In the genomic region with DNA sequence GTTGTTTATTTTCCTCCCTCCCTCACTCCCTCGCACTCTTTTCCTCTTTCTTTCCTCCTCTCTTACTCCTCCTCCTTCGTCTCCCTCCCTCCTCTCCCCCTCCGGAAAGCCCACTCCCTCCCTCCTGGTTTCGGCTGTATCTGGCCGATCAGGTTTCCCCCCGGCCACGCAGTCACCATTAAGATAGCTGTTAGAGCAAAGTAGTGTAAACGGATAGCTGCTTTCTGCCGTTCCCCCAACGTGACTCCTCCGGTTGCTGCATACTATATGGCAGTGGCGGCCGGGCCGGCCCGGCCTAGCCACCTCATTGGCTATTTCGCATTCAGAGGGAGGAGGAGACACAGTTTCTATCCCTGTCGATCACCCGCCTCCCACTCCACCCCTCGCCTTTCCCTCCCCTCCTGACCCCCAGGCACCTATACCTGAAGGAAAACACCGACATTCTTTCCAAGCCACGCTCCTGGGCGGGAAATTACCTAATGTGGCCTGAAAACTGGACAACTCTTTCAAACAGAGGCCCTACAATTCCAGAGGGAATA, we compare ENCODE assay signal across 8 cellular contexts. TPM values are rescaled to one million over a fixed set of nuclear protein-coding genes. Genes with fewer than 3 reads are reported as not detected.
DNase-seq lines count a peak whose midpoint lies in the region; ATAC-seq and TF ChIP-seq lines count a peak whose summit lies in the region.

Gene SIX4 (minus strand): TSS at position 272 of the 539 bp plus-strand sequence. CDS start 277 bp downstream, outside the sequence.

- H3K27me3 Mint-ChIP-seq in type B pancreatic cell = peaks cover 4% of the 10 kb centered on the region

- peak; percentile 54 for ATAC-seq in HG03095 (IDR thresholded peaks at IDR 0.05; ENCODE audit: unreplicated experiment)

- peak; percentile 18 for DNase-seq in activated naive CD4-positive, alpha-beta T cell treated with Interleukin-2 at 50 U/mL for 16 hours
- DNase-seq in activated naive CD4-positive, alpha-beta T cell (lab: John Stamatoyannopoulos, UW) = no peak
- DNase-seq in NCI-H2171 (lab: John Stamatoyannopoulos, UW) (peak; percentile 86), type B pancreatic cell (ENCODE audit: extremely low spot score, unreplicated experiment) (peak; percentile 78)
- peak; percentile 6 for DNase-seq in activated CD4-positive, alpha-beta T cell treated with anti-CD3 and anti-CD28 coated beads, Interleukin-2, amount 50 U/mL, for 1 hour

- WGBS in esophagus, 2 donors = 4 to 6% methylated on average over 22 of the region's 22 CpGs

- peaks cover 3% of the 10 kb centered on the region for H3K36me3 Mint-ChIP-seq in type B pancreatic cell

- no peaks in the 10 kb centered on the region for H3K36me3 ChIP-seq in esophagus (ENCODE audit: control insufficient read depth in 2 of 2, insufficient read depth in 2 of 2, low read length in 1 of 2)

- H3K9me3 ChIP-seq in esophagus (ENCODE audit: control insufficient read depth in 2 of 2, insufficient read depth in 1 of 2, low read depth in 1 of 2, low read length in 1 of 2) (no peaks in the 10 kb centered on the region), mononuclear cell (ENCODE audit: low read depth, low read length) (no peaks in the 10 kb centered on the region)

- H3K27me3 ChIP-seq in esophagus (ENCODE audit: control insufficient read depth in 1 of 2, insufficient read depth in 2 of 2, low read length in 2 of 2) = no peaks in the 10 kb centered on the region
- peaks cover 88% of the 10 kb centered on the region for H3K27me3 ChIP-seq in mononuclear cell (ENCODE audit: insufficient read depth, low read length)

- H3K4me1 ChIP-seq in esophagus (ENCODE audit: control insufficient read depth in 2 of 2, insufficient read depth in 2 of 2, low read length in 1 of 2) = peaks cover 0 to 3% of the 10 kb centered on the region in 2 donors
- peaks cover 27% of the 10 kb centered on the region for H3K4me1 ChIP-seq in mononuclear cell (ENCODE audit: insufficient read depth, low read length)

- TF ChIP-seq CTCF in type B pancreatic cell (conservative IDR thresholded peaks at IDR 0.05) = no peak

- peaks cover 23% of the 10 kb centered on the region for H3K4me1 Mint-ChIP-seq in type B pancreatic cell (ENCODE audit: unreplicated experiment)

- H3K27ac Mint-ChIP-seq in type B pancreatic cell = peak within 1 kb of the TSS; percentile 98

- H3K27ac ChIP-seq in esophagus (ENCODE audit: low read depth in 2 of 2, low read length in 1 of 2) = no peak within 1 kb of the TSS

- H3K4me3 ChIP-seq in esophagus (ENCODE audit: low read depth in 1 of 2, low read length in 2 of 2) (peak within 1 kb of the TSS; percentile 55 to 65), mononuclear cell (ENCODE audit: low read length) (peak within 1 kb of the TSS; percentile 24)

- no peaks in the 10 kb centered on the region for H3K9me3 Mint-ChIP-seq in type B pancreatic cell

- peak within 1 kb of the TSS; percentile 100 for H3K4me3 Mint-ChIP-seq in type B pancreatic cell

RNA-seq across cellular contexts. Expression of gene SIX4, which starts in this region (rescaled TPM):
- polyA plus RNA-seq in esophagus = under 1 TPM; 0.04 to 0.07 TPM
- total RNA-seq in mononuclear cell = 0.10 TPM
- total RNA-seq in type B pancreatic cell (ENCODE audit: low replicate concordance) = 18.2 and 26.0 TPM in 2 replicates

Comparison
In these comparisons a context has a peak if more than half of its experiments do, and no peak if none do; other contexts are left out.
1. RNA of gene SIX4 (total RNA-seq): 18.2 to 26.0 TPM in type B pancreatic cell; 0.10 TPM in mononuclear cell (single experiment); every median in the first group is over 10 times any median in the second.
2. DNase-seq: peak in activated naive CD4-positive, alpha-beta T cell treated with Interleukin-2 at 50 U/mL for 16 hours (single experiment), NCI-H2171 (single experiment), activated CD4-positive, alpha-beta T cell treated with anti-CD3 and anti-CD28 coated beads, Interleukin-2, amount 50 U/mL, for 1 hour (single experiment) and type B pancreatic cell (single experiment); none in activated naive CD4-positive, alpha-beta T cell (0 of 4).